ENCODE assay signal across 22 cellular contexts in genomic region chr17:41681776-41682175, GRCh38. TPM values are rescaled to one million over a fixed set of nuclear protein-coding genes. Genes with fewer than 3 reads are reported as not detected.
DNase-seq lines count a peak whose midpoint lies in the region; ATAC-seq and TF ChIP-seq lines count a peak whose summit lies in the region.
"Had no signal": no experiment of that assay in that cellular context is flagged by ENCODE, and none has a peak within 500 bp of the region (broad histone marks: within the 10 kb centered on the region; RNA-seq: fewer than 3 reads in every experiment).

No MANE protein-coding gene starts in this region.

- H3K36me3 Mint-ChIP-seq in T-helper 2 cell treated with Interferon-gamma antibody and Interleukin-4, amounts not matched to agents 5 μg/mL and 100 μg/mL, for 36 hours (ENCODE audit: low read depth) = peaks cover 6% of the 10 kb centered on the region
- no peaks in the 10 kb centered on the region for H3K36me3 Mint-ChIP-seq in natural killer cell treated with Interleukin-12 subunit alpha and Interleukin-12 subunit beta and Interleukin-15 and Interleukin-18, amount 100 ng/mL, for 72 hours
- no peaks in the 10 kb centered on the region for H3K36me3 Mint-ChIP-seq in natural killer cell
- H3K36me3 Mint-ChIP-seq in chondrocyte (ENCODE audit: low read depth) = no peaks in the 10 kb centered on the region
- H3K36me3 Mint-ChIP-seq: CD8-positive, alpha-beta T cell; IgD-negative memory B cell had no signal

- peak; percentile 51 for ATAC-seq in natural killer cell treated with Interleukin-12 subunit alpha and Interleukin-12 subunit beta and Interleukin-15 and Interleukin-18, amount 100 ng/mL, for 72 hours
- ATAC-seq in natural killer cell (no peak), GM21619 (IDR thresholded peaks at IDR 0.05; ENCODE audit: unreplicated experiment) (no peak), GM21526 (IDR thresholded peaks at IDR 0.05; ENCODE audit: low FRiP score, unreplicated experiment) (no peak)
- ATAC-seq: CD8-positive, alpha-beta T cell had no signal

- H3K4me1 Mint-ChIP-seq in T-helper 2 cell treated with Interferon-gamma antibody and Interleukin-4, amounts not matched to agents 5 μg/mL and 100 μg/mL, for 36 hours (ENCODE audit: low read depth) = peaks cover 43% of the 10 kb centered on the region
- peaks cover 33 to 42% of the 10 kb centered on the region in 2 donors for H3K4me1 Mint-ChIP-seq in natural killer cell treated with Interleukin-12 subunit alpha and Interleukin-12 subunit beta and Interleukin-15 and Interleukin-18, amount 100 ng/mL, for 72 hours (ENCODE audit: low read depth in 2 of 2)
- H3K4me1 Mint-ChIP-seq in natural killer cell (peaks cover 17 to 22% of the 10 kb centered on the region in 2 donors), chondrocyte (ENCODE audit: low read depth) (peaks cover 12% of the 10 kb centered on the region)

- intact Hi-C loops in natural killer cell (cut with micrococcal nuclease) = no loop called here

- TF ChIP-seq CTCF in natural killer cell (IDR thresholded peaks at IDR 0.05) (no peak), chondrocyte (IDR thresholded peaks at IDR 0.05) (no peak)

- peak overlapping the region; percentile 51 for H3K27ac Mint-ChIP-seq in T-helper 2 cell treated with Interferon-gamma antibody and Interleukin-4, amounts not matched to agents 5 μg/mL and 100 μg/mL, for 36 hours
- H3K27ac Mint-ChIP-seq in natural killer cell treated with Interleukin-12 subunit alpha and Interleukin-12 subunit beta and Interleukin-15 and Interleukin-18, amount 100 ng/mL, for 72 hours = peak overlapping the region in 1 of 2 donors; percentile 57
- H3K27ac Mint-ChIP-seq in natural killer cell = peak overlapping the region in 1 of 2 donors; percentile 29
- H3K27ac Mint-ChIP-seq in chondrocyte (ENCODE audit: unreplicated experiment) = peak overlapping the region; percentile 12
- H3K27ac Mint-ChIP-seq: CD8-positive, alpha-beta T cell had no signal

- no peak overlapping the region for H3K4me3 Mint-ChIP-seq in T-helper 2 cell treated with Interferon-gamma antibody and Interleukin-4, amounts not matched to agents 5 μg/mL and 100 μg/mL, for 36 hours
- no peak overlapping the region for H3K4me3 Mint-ChIP-seq in natural killer cell treated with Interleukin-12 subunit alpha and Interleukin-12 subunit beta and Interleukin-15 and Interleukin-18, amount 100 ng/mL, for 72 hours
- no peak overlapping the region for H3K4me3 Mint-ChIP-seq in natural killer cell
- H3K4me3 Mint-ChIP-seq in chondrocyte (ENCODE audit: unreplicated experiment) = no peak overlapping the region
- H3K4me3 Mint-ChIP-seq: CD8-positive, alpha-beta T cell; IgD-negative memory B cell had no signal

- DNase-seq in T-helper 2 cell treated with Interferon-gamma antibody and Interleukin-4, amounts not matched to agents 5 μg/mL and 100 μg/mL, for 36 hours (ENCODE audit: low spot score) = no peak
- DNase-seq in T-helper 2 cell = no peak
- DNase-seq in natural killer cell treated with Interleukin-12 subunit alpha and Interleukin-12 subunit beta and Interleukin-15 and Interleukin-18, amount 100 ng/mL, for 72 hours (ENCODE audit: low spot score) = no peak
- no peak for DNase-seq in natural killer cell
- no peak for DNase-seq in chondrocyte (ENCODE audit: low spot score)
- no peak for DNase-seq in LoVo (ENCODE audit: low spot score)
- DNase-seq: 8988T; C1 segment of cervical spinal cord; CD8-positive, alpha-beta T cell; Kasumi-1; MG63; NCI-H1417 treated with DMSO at 0.1 percent for 48 hours; NCI-H187; NCI-H446; NCI-H526 had no signal

- H3K27me3 Mint-ChIP-seq in T-helper 2 cell treated with Interferon-gamma antibody and Interleukin-4, amounts not matched to agents 5 μg/mL and 100 μg/mL, for 36 hours (ENCODE audit: low read depth) = no peaks in the 10 kb centered on the region
- H3K27me3 Mint-ChIP-seq in natural killer cell treated with Interleukin-12 subunit alpha and Interleukin-12 subunit beta and Interleukin-15 and Interleukin-18, amount 100 ng/mL, for 72 hours = no peaks in the 10 kb centered on the region
- H3K27me3 Mint-ChIP-seq in natural killer cell (ENCODE audit: low read depth in 2 of 2) (no peaks in the 10 kb centered on the region), chondrocyte (ENCODE audit: low read depth) (no peaks in the 10 kb centered on the region)

- peaks cover 7% of the 10 kb centered on the region for H3K9me3 Mint-ChIP-seq in T-helper 2 cell treated with Interferon-gamma antibody and Interleukin-4, amounts not matched to agents 5 μg/mL and 100 μg/mL, for 36 hours
- no peaks in the 10 kb centered on the region for H3K9me3 Mint-ChIP-seq in natural killer cell treated with Interleukin-12 subunit alpha and Interleukin-12 subunit beta and Interleukin-15 and Interleukin-18, amount 100 ng/mL, for 72 hours
- no peaks in the 10 kb centered on the region for H3K9me3 Mint-ChIP-seq in natural killer cell
- H3K9me3 Mint-ChIP-seq in chondrocyte (ENCODE audit: low read depth) = peaks cover 3% of the 10 kb centered on the region
- H3K9me3 Mint-ChIP-seq: CD8-positive, alpha-beta T cell had no signal

RNA-seq across cellular contexts. Expression of gene EIF1, which starts 6.9 kb away (rescaled TPM):
- 1,000 to 10,000 TPM; 1,047 to 1,473 TPM for total RNA-seq in natural killer cell treated with Interleukin-12 subunit alpha and Interleukin-12 subunit beta and Interleukin-15 and Interleukin-18, amount 100 ng/mL, for 72 hours
- total RNA-seq in natural killer cell (1,000 to 10,000 TPM; 2,034 to 2,368 (median 2,279) TPM), chondrocyte (572 to 1,015 TPM (median 990 TPM) in 3 replicates)

RNA-seq across cellular contexts. Expression of gene GAST, which starts 30.4 kb away (rescaled TPM):
- total RNA-seq in natural killer cell treated with Interleukin-12 subunit alpha and Interleukin-12 subunit beta and Interleukin-15 and Interleukin-18, amount 100 ng/mL, for 72 hours = not detected
- not detected for total RNA-seq in natural killer cell
- not detected in 3 replicates for total RNA-seq in chondrocyte
- total RNA-seq: CD8-positive, alpha-beta T cell; Daoy; H1; OCI-LY7; Peyer's patch had no signal

RNA-seq across cellular contexts. Expression of gene HAP1, which starts 52.7 kb away (rescaled TPM):
- not detected for total RNA-seq in natural killer cell treated with Interleukin-12 subunit alpha and Interleukin-12 subunit beta and Interleukin-15 and Interleukin-18, amount 100 ng/mL, for 72 hours
- not detected for total RNA-seq in natural killer cell
- not detected in 3 replicates for total RNA-seq in chondrocyte
- total RNA-seq: CD8-positive, alpha-beta T cell had no signal

RNA-seq across cellular contexts. Expression of gene KRT17, which starts 57.4 kb away (rescaled TPM):
- not detected for total RNA-seq in natural killer cell treated with Interleukin-12 subunit alpha and Interleukin-12 subunit beta and Interleukin-15 and Interleukin-18, amount 100 ng/mL, for 72 hours
- total RNA-seq in natural killer cell = not detected
- 183 to 261 TPM (median 258 TPM) in 3 replicates for total RNA-seq in chondrocyte
- total RNA-seq: CD8-positive, alpha-beta T cell had no signal

Comparison
In these comparisons a context has a peak if more than half of its experiments do, and no peak if none do; other contexts are left out.
1. ATAC-seq: peak in natural killer cell treated with Interleukin-12 subunit alpha and Interleukin-12 subunit beta and Interleukin-15 and Interleukin-18, amount 100 ng/mL, for 72 hours (2 of 2); none in natural killer cell (0 of 3), GM21619 (single experiment) and GM21526 (single experiment).